Comparison of ENCODE assay signal across 9 cellular contexts in genomic region chr7:157009170-157009777, GRCh38. TPM values are rescaled to one million over a fixed set of nuclear protein-coding genes. Genes with fewer than 3 reads are reported as not detected.
DNase-seq lines count a peak whose midpoint lies in the region; ATAC-seq and TF ChIP-seq lines count a peak whose summit lies in the region.
"Had no signal": no experiment of that assay in that cellular context is flagged by ENCODE, and none has a peak within 500 bp of the region (broad histone marks: within the 10 kb centered on the region; RNA-seq: fewer than 3 reads in every experiment).

No MANE protein-coding gene starts in this region.

- DNase-seq in NCI-H2227 (lab: John Stamatoyannopoulos, UW; ENCODE audit: unreplicated experiment) (peak; percentile 24), NCI-H2227 treated with DMSO at 0.1 percent for 48 hours (lab: John Stamatoyannopoulos, UW) (no peak), progenitor cell of endocrine pancreas (ENCODE audit: low spot score, unreplicated experiment) (no peak), SIG-M5 treated with dmso at 0.1 percent for 504 hours (lab: John Stamatoyannopoulos, UW; ENCODE audit: unreplicated experiment) (no peak), NCI-H2029 treated with DMSO at 0.1 percent for 48 hours (lab: John Stamatoyannopoulos, UW) (no peak), GM03348 (ENCODE audit: low spot score) (no peak)
- DNase-seq in activated T-helper 1 cell treated with anti-CD3 and anti-CD28 coated beads, Interleukin-12 subunit alpha, Interleukin-12 subunit beta, Interleukin-2, Interleukin-4 antibody, amounts not matched to agents 30 ng/mL and 10 ng/mL and 1 ng/mL, durations not matched to agents 14 hours and 24 hours and 36 hours (ENCODE audit: low spot score) = no peak

- no peaks in the 10 kb centered on the region for H3K9me3 Mint-ChIP-seq in activated T-helper 1 cell treated with anti-CD3 and anti-CD28 coated beads, Interleukin-12 subunit alpha, Interleukin-12 subunit beta, Interleukin-2, Interleukin-4 antibody, amounts not matched to agents 30 ng/mL and 10 ng/mL and 1 ng/mL, durations not matched to agents 14 hours and 24 hours and 36 hours
- no peaks in the 10 kb centered on the region for H3K9me3 Mint-ChIP-seq in progenitor cell of endocrine pancreas (ENCODE audit: low read depth)

- no peak overlapping the region for H3K27ac Mint-ChIP-seq in activated T-helper 1 cell treated with anti-CD3 and anti-CD28 coated beads, Interleukin-12 subunit alpha, Interleukin-12 subunit beta, Interleukin-2, Interleukin-4 antibody, amounts not matched to agents 30 ng/mL and 10 ng/mL and 1 ng/mL, durations not matched to agents 14 hours and 24 hours and 36 hours
- peak overlapping the region; percentile 90 for H3K27ac Mint-ChIP-seq in progenitor cell of endocrine pancreas

- ATAC-seq in HG03064 (IDR thresholded peaks at IDR 0.05; ENCODE audit: low read depth, unreplicated experiment) = peak; percentile 0

- peak overlapping the region; percentile 26 for H3K4me3 Mint-ChIP-seq in activated T-helper 1 cell treated with anti-CD3 and anti-CD28 coated beads, Interleukin-12 subunit alpha, Interleukin-12 subunit beta, Interleukin-2, Interleukin-4 antibody, amounts not matched to agents 30 ng/mL and 10 ng/mL and 1 ng/mL, durations not matched to agents 14 hours and 24 hours and 36 hours
- H3K4me3 Mint-ChIP-seq in progenitor cell of endocrine pancreas (ENCODE audit: low read depth) = peak overlapping the region; percentile 92

- peaks cover 77% of the 10 kb centered on the region for H3K27me3 Mint-ChIP-seq in activated T-helper 1 cell treated with anti-CD3 and anti-CD28 coated beads, Interleukin-12 subunit alpha, Interleukin-12 subunit beta, Interleukin-2, Interleukin-4 antibody, amounts not matched to agents 30 ng/mL and 10 ng/mL and 1 ng/mL, durations not matched to agents 14 hours and 24 hours and 36 hours (ENCODE audit: insufficient read depth)
- peaks cover 26% of the 10 kb centered on the region for H3K27me3 Mint-ChIP-seq in progenitor cell of endocrine pancreas

- intact Hi-C loops in activated T-helper 1 cell treated with anti-CD3 and anti-CD28 coated beads, Interleukin-12 subunit alpha, Interleukin-12 subunit beta, Interleukin-2, Interleukin-4 antibody, amounts not matched to agents 30 ng/mL and 10 ng/mL and 1 ng/mL, durations not matched to agents 14 hours and 24 hours and 36 hours (cut with micrococcal nuclease) = loop anchor here (2.0 to 5.0 kb wide), 2 partner anchors 1500 to 1537 kb away; no protein-coding TSS in a partner anchor

- no peaks in the 10 kb centered on the region for H3K4me1 Mint-ChIP-seq in activated T-helper 1 cell treated with anti-CD3 and anti-CD28 coated beads, Interleukin-12 subunit alpha, Interleukin-12 subunit beta, Interleukin-2, Interleukin-4 antibody, amounts not matched to agents 30 ng/mL and 10 ng/mL and 1 ng/mL, durations not matched to agents 14 hours and 24 hours and 36 hours (ENCODE audit: low read depth)
- peaks cover 40% of the 10 kb centered on the region for H3K4me1 Mint-ChIP-seq in progenitor cell of endocrine pancreas (ENCODE audit: low read depth)

- H3K36me3 Mint-ChIP-seq in activated T-helper 1 cell treated with anti-CD3 and anti-CD28 coated beads, Interleukin-12 subunit alpha, Interleukin-12 subunit beta, Interleukin-2, Interleukin-4 antibody, amounts not matched to agents 30 ng/mL and 10 ng/mL and 1 ng/mL, durations not matched to agents 14 hours and 24 hours and 36 hours (ENCODE audit: low read depth) = no peaks in the 10 kb centered on the region
- peaks cover 15% of the 10 kb centered on the region for H3K36me3 Mint-ChIP-seq in progenitor cell of endocrine pancreas (ENCODE audit: insufficient read depth)

- TF ChIP-seq CTCF in progenitor cell of endocrine pancreas (IDR thresholded peaks at IDR 0.05; ENCODE audit: unreplicated experiment) = no peak

RNA-seq across cellular contexts. Expression of gene MNX1, which starts 1.2 kb away (rescaled TPM):
- not detected in 2 replicates for total RNA-seq in activated T-helper 1 cell treated with anti-CD3 and anti-CD28 coated beads, Interleukin-12 subunit alpha, Interleukin-12 subunit beta, Interleukin-2, Interleukin-4 antibody, amounts not matched to agents 30 ng/mL and 10 ng/mL and 1 ng/mL, durations not matched to agents 14 hours and 24 hours and 36 hours
- total RNA-seq in progenitor cell of endocrine pancreas = 86.5 and 103 TPM in 2 replicates
- total RNA-seq: activated CD8-positive, alpha-beta memory T cell treated with anti-CD3 and anti-CD28 coated beads for 36 hours had no signal

RNA-seq across cellular contexts. Expression of gene NOM1, which starts 59.8 kb away (rescaled TPM):
- 46.4 and 50.9 TPM in 2 replicates for total RNA-seq in activated T-helper 1 cell treated with anti-CD3 and anti-CD28 coated beads, Interleukin-12 subunit alpha, Interleukin-12 subunit beta, Interleukin-2, Interleukin-4 antibody, amounts not matched to agents 30 ng/mL and 10 ng/mL and 1 ng/mL, durations not matched to agents 14 hours and 24 hours and 36 hours
- 33.6 and 34.4 TPM in 2 replicates for total RNA-seq in progenitor cell of endocrine pancreas

Comparison
In these comparisons a context has a peak if more than half of its experiments do, and no peak if none do; other contexts are left out.
1. RNA of gene MNX1, which starts 1.2 kb away (total RNA-seq): 86.5 to 103 TPM in progenitor cell of endocrine pancreas; not detected in activated T-helper 1 cell treated with anti-CD3 and anti-CD28 coated beads, Interleukin-12 subunit alpha, Interleukin-12 subunit beta, Interleukin-2, Interleukin-4 antibody, amounts not matched to agents 30 ng/mL and 10 ng/mL and 1 ng/mL, durations not matched to agents 14 hours and 24 hours and 36 hours; every median in the first group is over 10 times any median in the second.